Comparison of ENCODE assay signal across 8 cellular contexts in the genomic region with DNA sequence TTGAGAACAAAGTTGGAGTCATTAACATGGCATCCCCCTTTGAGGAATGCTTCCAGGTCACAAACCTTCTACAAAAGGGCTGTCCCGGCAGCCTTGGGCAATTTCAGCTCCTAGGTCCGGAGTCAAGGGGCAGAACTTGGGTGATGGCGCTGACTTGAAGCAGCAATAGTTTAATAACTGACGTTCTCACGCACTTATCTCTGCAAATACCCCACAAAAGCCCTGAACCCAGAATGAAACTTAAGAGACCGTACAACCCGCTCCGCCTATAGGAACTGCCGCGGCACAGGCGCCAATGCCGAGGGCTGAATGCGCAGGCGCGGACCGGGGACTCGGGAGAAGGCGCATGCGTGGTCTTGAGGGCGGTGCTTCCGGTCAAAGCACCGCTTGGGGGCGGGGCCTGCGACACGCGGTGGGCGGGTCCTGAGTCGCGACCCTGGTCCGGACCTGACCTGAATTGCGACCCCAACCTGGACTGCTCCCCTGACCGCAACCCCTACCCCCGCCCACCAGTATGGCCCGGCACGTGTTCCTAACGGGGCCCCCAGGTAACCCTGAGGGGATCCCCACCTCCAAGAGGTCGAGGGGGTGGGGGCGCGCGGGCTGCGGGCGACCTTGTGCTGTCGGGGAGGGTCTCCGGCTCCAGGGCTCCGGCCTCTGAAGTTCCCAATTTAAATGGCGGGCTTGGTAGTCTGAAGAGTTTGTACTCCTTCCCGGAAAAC. TPM values are rescaled to one million over a fixed set of nuclear protein-coding genes. Genes with fewer than 3 reads are reported as not detected.
DNase-seq lines count a peak whose midpoint lies in the region; ATAC-seq and TF ChIP-seq lines count a peak whose summit lies in the region.

A gene with protein sequence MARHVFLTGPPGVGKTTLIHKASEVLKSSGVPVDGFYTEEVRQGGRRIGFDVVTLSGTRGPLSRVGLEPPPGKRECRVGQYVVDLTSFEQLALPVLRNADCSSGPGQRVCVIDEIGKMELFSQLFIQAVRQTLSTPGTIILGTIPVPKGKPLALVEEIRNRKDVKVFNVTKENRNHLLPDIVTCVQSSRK (plus strand): TSS at position 415 of the 722 bp plus-strand sequence. CDS start 100 bp downstream, at position 515.

- H3K27ac ChIP-seq in angular gyrus (ENCODE audit: low read depth, low read length) = peak within 1 kb of the TSS; percentile 91
- peak within 1 kb of the TSS; percentile 82 to 92 for H3K27ac ChIP-seq in right atrium auricular region
- peak within 1 kb of the TSS; percentile 84 to 90 for H3K27ac ChIP-seq in uterus

- DNase-seq in NCI-H1694 (lab: John Stamatoyannopoulos, UW) (peak; percentile 89), T-helper 2 cell (peak; percentile 86 to 92 (median 91)), right atrium auricular region (ENCODE audit: low spot score) (peak; percentile 92), pulmonary artery endothelial cell (ENCODE audit: low read depth, low spot score) (peak; percentile 59), uterus (peak; percentile 92 to 94)

- no peaks in the 10 kb centered on the region for H3K36me3 ChIP-seq in right atrium auricular region
- no peaks in the 10 kb centered on the region for H3K36me3 ChIP-seq in uterus

- no peaks in the 10 kb centered on the region for H3K27me3 ChIP-seq in right atrium auricular region
- H3K27me3 ChIP-seq in uterus = no peaks in the 10 kb centered on the region

- TF ChIP-seq CTCF in right atrium auricular region (IDR thresholded peaks at IDR 0.05) (peak in 1 of 2 donors; percentile 29), uterus (IDR thresholded peaks at IDR 0.05) (no peak)

- peaks cover 0 to 30% of the 10 kb centered on the region in 2 donors for H3K4me1 ChIP-seq in right atrium auricular region
- no peaks in the 10 kb centered on the region for H3K4me1 ChIP-seq in uterus

- peak; percentile 82 for TF ChIP-seq POLR2A in GM15510 (IDR thresholded peaks at IDR 0.05; ENCODE audit: borderline replicate concordance, extremely low read depth, insufficient read length)
- peak; percentile 23 to 47 for TF ChIP-seq POLR2A in uterus (IDR thresholded peaks at IDR 0.05)

- peak within 1 kb of the TSS; percentile 88 to 91 for H3K4me3 ChIP-seq in right atrium auricular region
- peak within 1 kb of the TSS; percentile 92 to 94 for H3K4me3 ChIP-seq in uterus

- intact Hi-C loops in uterus (cut with DNase I; ENCODE audit: low total_unique reads) = loop anchor here (10.0 kb wide), 1 partner anchor 316 kb away; the partner anchor contains the start of gene SIPA1L2

- H3K9me3 ChIP-seq in right atrium auricular region (no peaks in the 10 kb centered on the region), uterus (no peaks in the 10 kb centered on the region)

- ATAC-seq in HG02884 (IDR thresholded peaks at IDR 0.05; ENCODE audit: unreplicated experiment) = peak; percentile 73

RNA-seq across cellular contexts. Expression of the gene that starts here (rescaled TPM):
- total RNA-seq in right atrium auricular region = 10 to 100 TPM; 27.3 to 39.3 TPM
- total RNA-seq in pulmonary artery endothelial cell = 13.0 and 13.8 TPM in 2 replicates
- 10 to 100 TPM in 2 of 4 donors, 1 to 10 TPM in 2; 7.4 to 30.1 (median 17.1) TPM for total RNA-seq in uterus

Comparison
In these comparisons a context has a peak if more than half of its experiments do, and no peak if none do; other contexts are left out.
1. Peak in every context shown above with its lines: DNase-seq, ATAC-seq, H3K4me3 ChIP-seq and H3K27ac ChIP-seq.